7 cellular contexts compared by ENCODE assay signal in the genomic region with DNA sequence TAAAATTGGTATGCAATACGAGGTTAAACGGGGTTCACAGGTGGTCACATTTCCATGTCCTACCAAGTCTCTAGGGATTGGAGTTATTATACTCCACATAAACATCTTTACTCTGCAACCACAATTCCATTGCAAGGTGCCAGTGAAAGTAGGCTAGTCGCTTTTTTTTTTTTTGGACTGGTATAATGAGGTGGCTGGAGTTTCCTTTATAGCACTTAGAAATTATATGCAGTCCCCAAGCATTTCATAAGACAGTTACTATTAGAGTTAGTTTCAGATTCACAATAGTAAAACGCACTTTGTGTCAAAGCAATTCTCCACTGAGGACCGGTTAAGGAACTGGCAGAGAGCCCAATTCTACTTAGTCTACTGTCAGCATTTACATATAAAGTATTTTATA. TPM values are rescaled to one million over a fixed set of nuclear protein-coding genes. Genes with fewer than 3 reads are reported as not detected.
A peak's percentile ranks its signal among the peaks of the same experiment; 100 is the strongest.
DNase-seq lines count a peak whose midpoint lies in the region; ATAC-seq and TF ChIP-seq lines count a peak whose summit lies in the region.

No MANE protein-coding gene starts in this region.

- H3K27ac ChIP-seq in Panc1 (ENCODE audit: low read length) (peak overlapping the region; percentile 92), right cardiac atrium (ENCODE audit: low read length) (no peak overlapping the region), substantia nigra (ENCODE audit: low read depth, low read length, poor library complexity, severe bottlenecking) (peak overlapping the region; percentile 74)

- intact Hi-C loops in Panc1 (cut with micrococcal nuclease; ENCODE audit: unreplicated experiment) = loop anchor here (5.0 to 10.0 kb wide), 2 partner anchors 54 to 1383 kb away; no protein-coding TSS in a partner anchor
- intact Hi-C loops in right cardiac atrium (cut with DNase I) = loop anchor here (5.0 to 10.0 kb wide), 4 partner anchors 54 to 149 kb away; no protein-coding TSS in a partner anchor

- H3K27me3 ChIP-seq in Panc1 (ENCODE audit: control insufficient read depth, insufficient read depth, low read length) (no peaks in the 10 kb centered on the region), right cardiac atrium (ENCODE audit: control insufficient read depth, insufficient read depth) (no peaks in the 10 kb centered on the region)

- DNase-seq in HCEC 1CT (peak; percentile 9), Panc1 (ENCODE audit: low read depth, low spot score) (no peak), right cardiac atrium (no peak), substantia nigra (lab: John Stamatoyannopoulos, UW) (peak in 1 of 49 donors; percentile 50), NCI-H187 (lab: John Stamatoyannopoulos, UW) (no peak), NCI-H524 treated with DMSO at 0.1 percent for 48 hours (lab: John Stamatoyannopoulos, UW) (no peak)

- in situ Hi-C loops in Panc1 (cut with HindIII; ENCODE audit: low pct_unique_long_range_greater_than_20kb, low sequenced_read_pairs) = no loop called here

- CTCF ChIA-PET in Panc1 (lab: Charles Lee) = no interaction called here

- POLR2A ChIA-PET in Panc1 (lab: Charles Lee) = no interaction called here

- no peaks in the 10 kb centered on the region; the same call in 1 of the 2 replicates for H3K36me3 ChIP-seq in Panc1 (ENCODE audit: control insufficient read depth, insufficient read depth, low read length)

- WGBS in right cardiac atrium = 10% methylated on average over 5 of the region's 5 CpGs

- H3K4me1 ChIP-seq in Panc1 (ENCODE audit: control insufficient read depth, insufficient read depth, low read length) = peaks cover 56% of the 10 kb centered on the region
- no peaks in the 10 kb centered on the region for H3K4me1 ChIP-seq in right cardiac atrium (ENCODE audit: control insufficient read depth, insufficient read depth, low read length)

- H3K4me3 ChIP-seq in Panc1 (ENCODE audit: low read depth in 2 of 2, low read length in 2 of 2) = peak overlapping the region; percentile 66 to 79
- peak overlapping the region; percentile 99 for H3K4me3 ChIP-seq in right cardiac atrium (ENCODE audit: low read length)

- ATAC-seq in Panc1 (no peak), right cardiac atrium (no peak), GM19351 (IDR thresholded peaks at IDR 0.05; ENCODE audit: unreplicated experiment) (no peak)

- TF ChIP-seq CTCF in Panc1 (IDR thresholded peaks at IDR 0.05) = no peak

- BruUV-seq in Panc1 (replicated peaks; lab: Mats Ljungman, UMichigan) = no TSS peak

- H3K9me3 ChIP-seq in Panc1 (ENCODE audit: control insufficient read depth, insufficient read depth, low read depth, low read length) (no peaks in the 10 kb centered on the region), right cardiac atrium (ENCODE audit: control insufficient read depth, low read length) (no peaks in the 10 kb centered on the region)

RNA-seq across cellular contexts. Expression of a gene that starts 1.4 kb away (rescaled TPM):
- total RNA-seq in Panc1 (2021; ENCODE audit: unreplicated experiment) (9.9 TPM), right cardiac atrium (10 to 100 TPM; 57.4 to 78.4 (median 67.4) TPM)
- polyA plus RNA-seq in Panc1 (2012; ENCODE audit: insufficient read length) = 6.6 TPM
- polyA plus RNA-seq in right cardiac atrium = 14.5 TPM
